Comparison of ENCODE assay signal across 1 cellular context in the genomic region with DNA sequence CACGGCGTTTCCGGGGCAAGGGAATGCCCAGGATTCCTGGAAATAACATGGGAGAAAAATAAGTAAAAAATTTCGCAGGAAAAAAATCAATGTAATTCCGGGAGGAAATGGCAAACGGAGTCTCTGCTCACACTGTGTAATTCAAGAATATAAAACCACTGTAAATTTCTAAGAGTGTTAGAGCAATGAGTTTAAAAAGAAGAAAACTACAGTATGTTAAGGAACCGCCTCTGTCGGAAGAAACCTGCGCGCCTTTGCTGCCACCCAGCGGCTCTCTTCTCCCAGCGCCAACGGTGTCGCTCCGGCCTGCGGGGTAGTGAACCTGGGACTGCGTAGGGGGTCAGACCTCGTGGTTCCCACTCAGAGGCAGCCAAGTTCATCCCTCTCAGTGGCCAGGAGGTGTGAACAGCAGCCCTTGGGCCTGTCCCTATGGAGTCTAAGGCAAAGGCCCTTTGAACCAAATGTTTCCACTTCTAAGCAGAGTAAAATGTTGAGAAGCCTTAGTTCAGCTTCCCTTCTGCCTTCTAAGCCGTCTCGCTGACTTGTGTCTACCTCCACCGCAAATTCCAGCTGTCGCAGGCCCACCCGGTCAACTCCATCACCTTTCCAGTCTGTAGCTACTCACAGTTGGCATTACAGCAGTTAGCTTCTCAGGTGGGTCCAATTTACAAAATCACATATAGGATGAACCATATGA.
TF ChIP-seq lines count a peak whose summit lies in the region.

No MANE protein-coding gene starts in this region.

TF ChIP-seq in K562, 482 proteins besides CTCF, POLR2A, EP300 and RAD21 (continued from another document and continues in another):
- TF ChIP-seq, protein P1, sequence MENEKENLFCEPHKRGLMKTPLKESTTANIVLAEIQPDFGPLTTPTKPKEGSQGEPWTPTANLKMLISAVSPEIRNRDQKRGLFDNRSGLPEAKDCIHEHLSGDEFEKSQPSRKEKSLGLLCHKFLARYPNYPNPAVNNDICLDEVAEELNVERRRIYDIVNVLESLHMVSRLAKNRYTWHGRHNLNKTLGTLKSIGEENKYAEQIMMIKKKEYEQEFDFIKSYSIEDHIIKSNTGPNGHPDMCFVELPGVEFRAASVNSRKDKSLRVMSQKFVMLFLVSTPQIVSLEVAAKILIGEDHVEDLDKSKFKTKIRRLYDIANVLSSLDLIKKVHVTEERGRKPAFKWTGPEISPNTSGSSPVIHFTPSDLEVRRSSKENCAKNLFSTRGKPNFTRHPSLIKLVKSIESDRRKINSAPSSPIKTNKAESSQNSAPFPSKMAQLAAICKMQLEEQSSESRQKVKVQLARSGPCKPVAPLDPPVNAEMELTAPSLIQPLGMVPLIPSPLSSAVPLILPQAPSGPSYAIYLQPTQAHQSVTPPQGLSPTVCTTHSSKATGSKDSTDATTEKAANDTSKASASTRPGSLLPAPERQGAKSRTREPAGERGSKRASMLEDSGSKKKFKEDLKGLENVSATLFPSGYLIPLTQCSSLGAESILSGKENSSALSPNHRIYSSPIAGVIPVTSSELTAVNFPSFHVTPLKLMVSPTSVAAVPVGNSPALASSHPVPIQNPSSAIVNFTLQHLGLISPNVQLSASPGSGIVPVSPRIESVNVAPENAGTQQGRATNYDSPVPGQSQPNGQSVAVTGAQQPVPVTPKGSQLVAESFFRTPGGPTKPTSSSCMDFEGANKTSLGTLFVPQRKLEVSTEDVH (IDR thresholded peaks at IDR 0.05; ENCODE audit: low read depth, partially characterized antibody), result no peak
- peak; percentile 32 for TF ChIP-seq EGR1 (conservative IDR thresholded peaks at IDR 0.05)
- TF ChIP-seq DPF2 (IDR thresholded peaks at IDR 0.05), result 0 out of 2 replicates have a peak, but pooled peaks have one; percentile 29
- TF ChIP-seq, protein P2, sequence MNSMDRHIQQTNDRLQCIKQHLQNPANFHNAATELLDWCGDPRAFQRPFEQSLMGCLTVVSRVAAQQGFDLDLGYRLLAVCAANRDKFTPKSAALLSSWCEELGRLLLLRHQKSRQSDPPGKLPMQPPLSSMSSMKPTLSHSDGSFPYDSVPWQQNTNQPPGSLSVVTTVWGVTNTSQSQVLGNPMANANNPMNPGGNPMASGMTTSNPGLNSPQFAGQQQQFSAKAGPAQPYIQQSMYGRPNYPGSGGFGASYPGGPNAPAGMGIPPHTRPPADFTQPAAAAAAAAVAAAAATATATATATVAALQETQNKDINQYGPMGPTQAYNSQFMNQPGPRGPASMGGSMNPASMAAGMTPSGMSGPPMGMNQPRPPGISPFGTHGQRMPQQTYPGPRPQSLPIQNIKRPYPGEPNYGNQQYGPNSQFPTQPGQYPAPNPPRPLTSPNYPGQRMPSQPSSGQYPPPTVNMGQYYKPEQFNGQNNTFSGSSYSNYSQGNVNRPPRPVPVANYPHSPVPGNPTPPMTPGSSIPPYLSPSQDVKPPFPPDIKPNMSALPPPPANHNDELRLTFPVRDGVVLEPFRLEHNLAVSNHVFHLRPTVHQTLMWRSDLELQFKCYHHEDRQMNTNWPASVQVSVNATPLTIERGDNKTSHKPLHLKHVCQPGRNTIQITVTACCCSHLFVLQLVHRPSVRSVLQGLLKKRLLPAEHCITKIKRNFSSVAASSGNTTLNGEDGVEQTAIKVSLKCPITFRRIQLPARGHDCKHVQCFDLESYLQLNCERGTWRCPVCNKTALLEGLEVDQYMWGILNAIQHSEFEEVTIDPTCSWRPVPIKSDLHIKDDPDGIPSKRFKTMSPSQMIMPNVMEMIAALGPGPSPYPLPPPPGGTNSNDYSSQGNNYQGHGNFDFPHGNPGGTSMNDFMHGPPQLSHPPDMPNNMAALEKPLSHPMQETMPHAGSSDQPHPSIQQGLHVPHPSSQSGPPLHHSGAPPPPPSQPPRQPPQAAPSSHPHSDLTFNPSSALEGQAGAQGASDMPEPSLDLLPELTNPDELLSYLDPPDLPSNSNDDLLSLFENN (IDR thresholded peaks at IDR 0.05; ENCODE audit: low read depth in 2 of 2, low read length in 2 of 2), result no peak
- 0 out of 2 replicates have a peak, but pooled peaks have one; percentile 41 for TF ChIP-seq GTF2E2 (tag; IDR thresholded peaks at IDR 0.05)
- TF ChIP-seq BRD9 (IDR thresholded peaks at IDR 0.05; ENCODE audit: low read depth, partially characterized antibody), result peak; percentile 90
- no peak; the same call in none of the 2 replicates for TF ChIP-seq TEAD4 (IDR thresholded peaks at IDR 0.05; ENCODE audit: low read length)
- TF ChIP-seq TEAD4 (CRISPR knock-in tag; IDR thresholded peaks at IDR 0.05; ENCODE audit: borderline replicate concordance), result no peak
- TF ChIP-seq, protein P3, sequence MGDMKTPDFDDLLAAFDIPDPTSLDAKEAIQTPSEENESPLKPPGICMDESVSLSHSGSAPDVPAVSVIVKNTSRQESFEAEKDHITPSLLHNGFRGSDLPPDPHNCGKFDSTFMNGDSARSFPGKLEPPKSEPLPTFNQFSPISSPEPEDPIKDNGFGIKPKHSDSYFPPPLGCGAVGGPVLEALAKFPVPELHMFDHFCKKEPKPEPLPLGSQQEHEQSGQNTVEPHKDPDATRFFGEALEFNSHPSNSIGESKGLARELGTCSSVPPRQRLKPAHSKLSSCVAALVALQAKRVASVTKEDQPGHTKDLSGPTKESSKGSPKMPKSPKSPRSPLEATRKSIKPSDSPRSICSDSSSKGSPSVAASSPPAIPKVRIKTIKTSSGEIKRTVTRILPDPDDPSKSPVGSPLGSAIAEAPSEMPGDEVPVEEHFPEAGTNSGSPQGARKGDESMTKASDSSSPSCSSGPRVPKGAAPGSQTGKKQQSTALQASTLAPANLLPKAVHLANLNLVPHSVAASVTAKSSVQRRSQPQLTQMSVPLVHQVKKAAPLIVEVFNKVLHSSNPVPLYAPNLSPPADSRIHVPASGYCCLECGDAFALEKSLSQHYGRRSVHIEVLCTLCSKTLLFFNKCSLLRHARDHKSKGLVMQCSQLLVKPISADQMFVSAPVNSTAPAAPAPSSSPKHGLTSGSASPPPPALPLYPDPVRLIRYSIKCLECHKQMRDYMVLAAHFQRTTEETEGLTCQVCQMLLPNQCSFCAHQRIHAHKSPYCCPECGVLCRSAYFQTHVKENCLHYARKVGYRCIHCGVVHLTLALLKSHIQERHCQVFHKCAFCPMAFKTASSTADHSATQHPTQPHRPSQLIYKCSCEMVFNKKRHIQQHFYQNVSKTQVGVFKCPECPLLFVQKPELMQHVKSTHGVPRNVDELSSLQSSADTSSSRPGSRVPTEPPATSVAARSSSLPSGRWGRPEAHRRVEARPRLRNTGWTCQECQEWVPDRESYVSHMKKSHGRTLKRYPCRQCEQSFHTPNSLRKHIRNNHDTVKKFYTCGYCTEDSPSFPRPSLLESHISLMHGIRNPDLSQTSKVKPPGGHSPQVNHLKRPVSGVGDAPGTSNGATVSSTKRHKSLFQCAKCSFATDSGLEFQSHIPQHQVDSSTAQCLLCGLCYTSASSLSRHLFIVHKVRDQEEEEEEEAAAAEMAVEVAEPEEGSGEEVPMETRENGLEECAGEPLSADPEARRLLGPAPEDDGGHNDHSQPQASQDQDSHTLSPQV (IDR thresholded peaks at IDR 0.05), result peak; percentile 74; the same call in 1 of the 2 replicates
- TF ChIP-seq ARID2 (IDR thresholded peaks at IDR 0.05), result peak; percentile 64; the same call in 1 of the 2 replicates
- TF ChIP-seq, protein P4, sequence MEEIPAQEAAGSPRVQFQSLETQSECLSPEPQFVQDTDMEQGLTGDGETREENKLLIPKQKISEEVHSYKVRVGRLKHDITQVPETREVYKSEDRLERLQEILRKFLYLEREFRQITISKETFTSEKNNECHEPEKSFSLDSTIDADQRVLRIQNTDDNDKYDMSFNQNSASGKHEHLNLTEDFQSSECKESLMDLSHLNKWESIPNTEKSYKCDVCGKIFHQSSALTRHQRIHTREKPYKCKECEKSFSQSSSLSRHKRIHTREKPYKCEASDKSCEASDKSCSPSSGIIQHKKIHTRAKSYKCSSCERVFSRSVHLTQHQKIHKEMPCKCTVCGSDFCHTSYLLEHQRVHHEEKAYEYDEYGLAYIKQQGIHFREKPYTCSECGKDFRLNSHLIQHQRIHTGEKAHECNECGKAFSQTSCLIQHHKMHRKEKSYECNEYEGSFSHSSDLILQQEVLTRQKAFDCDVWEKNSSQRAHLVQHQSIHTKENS (CRISPR knock-in tag; IDR thresholded peaks at IDR 0.05), result no peak
- no peak for TF ChIP-seq KLF10 (CRISPR knock-in tag; IDR thresholded peaks at IDR 0.05)
- TF ChIP-seq, protein P5, sequence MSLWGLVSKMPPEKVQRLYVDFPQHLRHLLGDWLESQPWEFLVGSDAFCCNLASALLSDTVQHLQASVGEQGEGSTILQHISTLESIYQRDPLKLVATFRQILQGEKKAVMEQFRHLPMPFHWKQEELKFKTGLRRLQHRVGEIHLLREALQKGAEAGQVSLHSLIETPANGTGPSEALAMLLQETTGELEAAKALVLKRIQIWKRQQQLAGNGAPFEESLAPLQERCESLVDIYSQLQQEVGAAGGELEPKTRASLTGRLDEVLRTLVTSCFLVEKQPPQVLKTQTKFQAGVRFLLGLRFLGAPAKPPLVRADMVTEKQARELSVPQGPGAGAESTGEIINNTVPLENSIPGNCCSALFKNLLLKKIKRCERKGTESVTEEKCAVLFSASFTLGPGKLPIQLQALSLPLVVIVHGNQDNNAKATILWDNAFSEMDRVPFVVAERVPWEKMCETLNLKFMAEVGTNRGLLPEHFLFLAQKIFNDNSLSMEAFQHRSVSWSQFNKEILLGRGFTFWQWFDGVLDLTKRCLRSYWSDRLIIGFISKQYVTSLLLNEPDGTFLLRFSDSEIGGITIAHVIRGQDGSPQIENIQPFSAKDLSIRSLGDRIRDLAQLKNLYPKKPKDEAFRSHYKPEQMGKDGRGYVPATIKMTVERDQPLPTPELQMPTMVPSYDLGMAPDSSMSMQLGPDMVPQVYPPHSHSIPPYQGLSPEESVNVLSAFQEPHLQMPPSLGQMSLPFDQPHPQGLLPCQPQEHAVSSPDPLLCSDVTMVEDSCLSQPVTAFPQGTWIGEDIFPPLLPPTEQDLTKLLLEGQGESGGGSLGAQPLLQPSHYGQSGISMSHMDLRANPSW (CRISPR knock-in tag; IDR thresholded peaks at IDR 0.05), result no peak
- 0 out of 2 replicates have a peak, but pooled peaks have one; percentile 6 for TF ChIP-seq ZNF121 (CRISPR knock-in tag; conservative IDR thresholded peaks at IDR 0.05)
- peak; percentile 17; the same call in 1 of the 2 replicates for TF ChIP-seq ETV1 (tag; conservative IDR thresholded peaks at IDR 0.05; ENCODE audit: low read depth)
- TF ChIP-seq NBN (IDR thresholded peaks at IDR 0.05; ENCODE audit: low read depth), result peak; percentile 27; the same call in 1 of the 2 replicates
- TF ChIP-seq CC2D1A (IDR thresholded peaks at IDR 0.05), result peak; percentile 84
- 0 out of 2 replicates have a peak, but pooled peaks have one; percentile 61 for TF ChIP-seq EP400 (IDR thresholded peaks at IDR 0.05)
- TF ChIP-seq ZNF212 (CRISPR knock-in tag; IDR thresholded peaks at IDR 0.05), result no peak
- no peak for TF ChIP-seq PRPF4 (IDR thresholded peaks at IDR 0.05; ENCODE audit: insufficient read depth, low read depth, low read length, poor library complexity, severe bottlenecking)
- TF ChIP-seq, protein P6, sequence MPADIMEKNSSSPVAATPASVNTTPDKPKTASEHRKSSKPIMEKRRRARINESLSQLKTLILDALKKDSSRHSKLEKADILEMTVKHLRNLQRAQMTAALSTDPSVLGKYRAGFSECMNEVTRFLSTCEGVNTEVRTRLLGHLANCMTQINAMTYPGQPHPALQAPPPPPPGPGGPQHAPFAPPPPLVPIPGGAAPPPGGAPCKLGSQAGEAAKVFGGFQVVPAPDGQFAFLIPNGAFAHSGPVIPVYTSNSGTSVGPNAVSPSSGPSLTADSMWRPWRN (IDR thresholded peaks at IDR 0.05; ENCODE audit: low read depth), result no peak
- peak; percentile 79 for TF ChIP-seq SMC3 (conservative IDR thresholded peaks at IDR 0.05; ENCODE audit: insufficient read depth, low read depth, low read length)
- 0 out of 2 replicates have a peak, but pooled peaks have one; percentile 15 for TF ChIP-seq CREM (IDR thresholded peaks at IDR 0.05; ENCODE audit: low read depth)
- TF ChIP-seq, protein P7, sequence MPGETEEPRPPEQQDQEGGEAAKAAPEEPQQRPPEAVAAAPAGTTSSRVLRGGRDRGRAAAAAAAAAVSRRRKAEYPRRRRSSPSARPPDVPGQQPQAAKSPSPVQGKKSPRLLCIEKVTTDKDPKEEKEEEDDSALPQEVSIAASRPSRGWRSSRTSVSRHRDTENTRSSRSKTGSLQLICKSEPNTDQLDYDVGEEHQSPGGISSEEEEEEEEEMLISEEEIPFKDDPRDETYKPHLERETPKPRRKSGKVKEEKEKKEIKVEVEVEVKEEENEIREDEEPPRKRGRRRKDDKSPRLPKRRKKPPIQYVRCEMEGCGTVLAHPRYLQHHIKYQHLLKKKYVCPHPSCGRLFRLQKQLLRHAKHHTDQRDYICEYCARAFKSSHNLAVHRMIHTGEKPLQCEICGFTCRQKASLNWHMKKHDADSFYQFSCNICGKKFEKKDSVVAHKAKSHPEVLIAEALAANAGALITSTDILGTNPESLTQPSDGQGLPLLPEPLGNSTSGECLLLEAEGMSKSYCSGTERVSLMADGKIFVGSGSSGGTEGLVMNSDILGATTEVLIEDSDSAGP (CRISPR knock-in tag; IDR thresholded peaks at IDR 0.05), result no peak
- no peak for TF ChIP-seq ZNF263 (CRISPR knock-in tag; IDR thresholded peaks at IDR 0.05; ENCODE audit: borderline replicate concordance)
- 0 out of 2 replicates have a peak, but pooled peaks have one; percentile 31 for TF ChIP-seq ELF1 (tag; IDR thresholded peaks at IDR 0.05)
- TF ChIP-seq, protein P8, sequence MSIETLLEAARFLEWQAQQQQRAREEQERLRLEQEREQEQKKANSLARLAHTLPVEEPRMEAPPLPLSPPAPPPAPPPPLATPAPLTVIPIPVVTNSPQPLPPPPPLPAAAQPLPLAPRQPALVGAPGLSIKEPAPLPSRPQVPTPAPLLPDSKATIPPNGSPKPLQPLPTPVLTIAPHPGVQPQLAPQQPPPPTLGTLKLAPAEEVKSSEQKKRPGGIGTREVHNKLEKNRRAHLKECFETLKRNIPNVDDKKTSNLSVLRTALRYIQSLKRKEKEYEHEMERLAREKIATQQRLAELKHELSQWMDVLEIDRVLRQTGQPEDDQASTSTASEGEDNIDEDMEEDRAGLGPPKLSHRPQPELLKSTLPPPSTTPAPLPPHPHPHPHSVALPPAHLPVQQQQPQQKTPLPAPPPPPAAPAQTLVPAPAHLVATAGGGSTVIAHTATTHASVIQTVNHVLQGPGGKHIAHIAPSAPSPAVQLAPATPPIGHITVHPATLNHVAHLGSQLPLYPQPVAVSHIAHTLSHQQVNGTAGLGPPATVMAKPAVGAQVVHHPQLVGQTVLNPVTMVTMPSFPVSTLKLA (conservative IDR thresholded peaks at IDR 0.05), result peak in 1 of 2 experiments; percentile 10; a peak in 2 of 4 replicates
- 0 out of 2 replicates have a peak, but pooled peaks have one; percentile 20 for TF ChIP-seq NFRKB (IDR thresholded peaks at IDR 0.05; ENCODE audit: low read depth)
- peak; percentile 84 for TF ChIP-seq L3MBTL2 (IDR thresholded peaks at IDR 0.05)
- TF ChIP-seq, protein P9, sequence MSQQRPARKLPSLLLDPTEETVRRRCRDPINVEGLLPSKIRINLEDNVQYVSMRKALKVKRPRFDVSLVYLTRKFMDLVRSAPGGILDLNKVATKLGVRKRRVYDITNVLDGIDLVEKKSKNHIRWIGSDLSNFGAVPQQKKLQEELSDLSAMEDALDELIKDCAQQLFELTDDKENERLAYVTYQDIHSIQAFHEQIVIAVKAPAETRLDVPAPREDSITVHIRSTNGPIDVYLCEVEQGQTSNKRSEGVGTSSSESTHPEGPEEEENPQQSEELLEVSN (IDR thresholded peaks at IDR 0.05; ENCODE audit: borderline replicate concordance in 1 of 2, extremely low read depth in 1 of 2, insufficient read depth in 1 of 2, insufficient read length in 1 of 2, low read depth in 1 of 2, low read length in 1 of 2, poor library complexity in 1 of 2, severe bottlenecking in 1 of 2), result peak; percentile 81 to 90
- TF ChIP-seq NRF1 (conservative IDR thresholded peaks at IDR 0.05 in 1 of 2, IDR thresholded peaks at IDR 0.05 in 1 of 2), result peak in 1 of 2 experiments; percentile 50; a peak in 2 of 4 replicates
